1 cellular context compared by ENCODE assay signal in the genomic region with DNA sequence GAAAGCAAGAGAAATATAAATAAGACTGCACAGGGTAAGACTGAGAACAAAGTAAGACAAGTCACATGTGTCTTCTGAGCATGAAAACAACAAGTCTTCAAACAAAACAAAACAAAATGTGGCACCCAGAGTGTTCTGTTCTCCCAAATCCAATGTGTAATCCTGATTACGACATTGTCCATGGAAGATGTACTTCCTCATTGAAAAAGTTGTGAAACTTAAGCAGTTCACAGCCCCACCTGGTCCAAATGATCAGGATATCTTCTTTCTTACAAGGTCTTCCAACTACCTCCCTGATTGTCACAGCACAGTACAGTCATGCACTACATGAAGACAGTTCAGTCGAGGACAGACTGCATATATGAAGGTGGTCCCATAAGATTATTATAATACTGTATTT.
TF ChIP-seq lines count a peak whose summit lies in the region.

No MANE protein-coding gene starts in this region.

TF ChIP-seq in HepG2, 621 proteins besides CTCF, POLR2A, EP300 and RAD21:
- peak; percentile 50 for TF ChIP-seq CEBPB (IDR thresholded peaks at IDR 0.05; ENCODE audit: borderline replicate concordance, low read depth, low read length)
- peak; percentile 24; the same call in 1 of the 2 replicates for TF ChIP-seq CEBPG (CRISPR knock-in tag; IDR thresholded peaks at IDR 0.05)
- TF ChIP-seq BHLHE40 (IDR thresholded peaks at IDR 0.05; ENCODE audit: low read length) = no peak
